In the genomic region with DNA sequence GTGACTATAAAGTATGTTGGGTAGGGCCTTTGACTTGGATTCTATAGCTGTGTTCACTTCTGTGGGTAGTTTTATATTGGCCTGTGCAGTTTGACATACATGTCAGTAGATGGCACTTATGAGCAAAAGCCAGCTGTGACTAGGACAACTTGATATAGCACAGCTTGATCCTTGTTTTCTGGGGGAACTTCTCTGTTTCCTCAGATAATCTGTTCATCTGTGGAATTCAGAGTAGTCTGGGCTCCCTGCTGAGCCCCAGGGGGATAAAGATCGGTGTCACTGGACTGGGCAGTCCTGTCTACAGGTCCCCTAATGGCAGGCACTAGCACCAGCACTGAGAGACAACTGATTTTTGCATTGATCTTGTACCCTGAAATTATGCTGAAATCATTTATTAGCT, we compare ENCODE assay signal across 2 cellular contexts.
TF ChIP-seq lines count a peak whose summit lies in the region.

No MANE protein-coding gene starts in this region.

TF ChIP-seq in IMR-90, 13 proteins besides CTCF, POLR2A, EP300 and RAD21 (continued from another document):
- TF ChIP-seq, protein P1, sequence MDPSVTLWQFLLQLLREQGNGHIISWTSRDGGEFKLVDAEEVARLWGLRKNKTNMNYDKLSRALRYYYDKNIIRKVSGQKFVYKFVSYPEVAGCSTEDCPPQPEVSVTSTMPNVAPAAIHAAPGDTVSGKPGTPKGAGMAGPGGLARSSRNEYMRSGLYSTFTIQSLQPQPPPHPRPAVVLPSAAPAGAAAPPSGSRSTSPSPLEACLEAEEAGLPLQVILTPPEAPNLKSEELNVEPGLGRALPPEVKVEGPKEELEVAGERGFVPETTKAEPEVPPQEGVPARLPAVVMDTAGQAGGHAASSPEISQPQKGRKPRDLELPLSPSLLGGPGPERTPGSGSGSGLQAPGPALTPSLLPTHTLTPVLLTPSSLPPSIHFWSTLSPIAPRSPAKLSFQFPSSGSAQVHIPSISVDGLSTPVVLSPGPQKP (IDR thresholded peaks at IDR 0.05; ENCODE audit: borderline replicate concordance, low read depth, low read length) = no peak
- TF ChIP-seq NFE2L2 (IDR thresholded peaks at IDR 0.05; ENCODE audit: low read depth, low read length) = no peak
- no peak for TF ChIP-seq MXI1 (IDR thresholded peaks at IDR 0.05; ENCODE audit: borderline replicate concordance, low read depth, low read length)
- TF ChIP-seq CEBPB (IDR thresholded peaks at IDR 0.05; ENCODE audit: low read depth, low read length) = no peak

TF ChIP-seq in SK-N-SH treated with all-trans-retinoic acid at 6 μM for 48 hours, 23 proteins besides CTCF, POLR2A, EP300 and RAD21 (continued from another document):
- TF ChIP-seq, protein P2, sequence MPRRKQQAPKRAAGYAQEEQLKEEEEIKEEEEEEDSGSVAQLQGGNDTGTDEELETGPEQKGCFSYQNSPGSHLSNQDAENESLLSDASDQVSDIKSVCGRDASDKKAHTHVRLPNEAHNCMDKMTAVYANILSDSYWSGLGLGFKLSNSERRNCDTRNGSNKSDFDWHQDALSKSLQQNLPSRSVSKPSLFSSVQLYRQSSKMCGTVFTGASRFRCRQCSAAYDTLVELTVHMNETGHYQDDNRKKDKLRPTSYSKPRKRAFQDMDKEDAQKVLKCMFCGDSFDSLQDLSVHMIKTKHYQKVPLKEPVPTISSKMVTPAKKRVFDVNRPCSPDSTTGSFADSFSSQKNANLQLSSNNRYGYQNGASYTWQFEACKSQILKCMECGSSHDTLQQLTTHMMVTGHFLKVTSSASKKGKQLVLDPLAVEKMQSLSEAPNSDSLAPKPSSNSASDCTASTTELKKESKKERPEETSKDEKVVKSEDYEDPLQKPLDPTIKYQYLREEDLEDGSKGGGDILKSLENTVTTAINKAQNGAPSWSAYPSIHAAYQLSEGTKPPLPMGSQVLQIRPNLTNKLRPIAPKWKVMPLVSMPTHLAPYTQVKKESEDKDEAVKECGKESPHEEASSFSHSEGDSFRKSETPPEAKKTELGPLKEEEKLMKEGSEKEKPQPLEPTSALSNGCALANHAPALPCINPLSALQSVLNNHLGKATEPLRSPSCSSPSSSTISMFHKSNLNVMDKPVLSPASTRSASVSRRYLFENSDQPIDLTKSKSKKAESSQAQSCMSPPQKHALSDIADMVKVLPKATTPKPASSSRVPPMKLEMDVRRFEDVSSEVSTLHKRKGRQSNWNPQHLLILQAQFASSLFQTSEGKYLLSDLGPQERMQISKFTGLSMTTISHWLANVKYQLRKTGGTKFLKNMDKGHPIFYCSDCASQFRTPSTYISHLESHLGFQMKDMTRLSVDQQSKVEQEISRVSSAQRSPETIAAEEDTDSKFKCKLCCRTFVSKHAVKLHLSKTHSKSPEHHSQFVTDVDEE (CRISPR knock-in tag; IDR thresholded peaks at IDR 0.05) = no peak
- TF ChIP-seq ZNF8 (CRISPR knock-in tag; IDR thresholded peaks at IDR 0.05) (no peak), CSDC2 (CRISPR knock-in tag; IDR thresholded peaks at IDR 0.05) (no peak), ZFP3 (CRISPR knock-in tag; IDR thresholded peaks at IDR 0.05) (no peak), OSR1 (CRISPR knock-in tag; IDR thresholded peaks at IDR 0.05) (no peak), BACH2 (CRISPR knock-in tag; IDR thresholded peaks at IDR 0.05; ENCODE audit: borderline replicate concordance) (no peak), ZC3H10 (CRISPR knock-in tag; IDR thresholded peaks at IDR 0.05) (no peak), PPARA (CRISPR knock-in tag; IDR thresholded peaks at IDR 0.05; ENCODE audit: borderline replicate concordance) (no peak)
- TF ChIP-seq, protein P3, sequence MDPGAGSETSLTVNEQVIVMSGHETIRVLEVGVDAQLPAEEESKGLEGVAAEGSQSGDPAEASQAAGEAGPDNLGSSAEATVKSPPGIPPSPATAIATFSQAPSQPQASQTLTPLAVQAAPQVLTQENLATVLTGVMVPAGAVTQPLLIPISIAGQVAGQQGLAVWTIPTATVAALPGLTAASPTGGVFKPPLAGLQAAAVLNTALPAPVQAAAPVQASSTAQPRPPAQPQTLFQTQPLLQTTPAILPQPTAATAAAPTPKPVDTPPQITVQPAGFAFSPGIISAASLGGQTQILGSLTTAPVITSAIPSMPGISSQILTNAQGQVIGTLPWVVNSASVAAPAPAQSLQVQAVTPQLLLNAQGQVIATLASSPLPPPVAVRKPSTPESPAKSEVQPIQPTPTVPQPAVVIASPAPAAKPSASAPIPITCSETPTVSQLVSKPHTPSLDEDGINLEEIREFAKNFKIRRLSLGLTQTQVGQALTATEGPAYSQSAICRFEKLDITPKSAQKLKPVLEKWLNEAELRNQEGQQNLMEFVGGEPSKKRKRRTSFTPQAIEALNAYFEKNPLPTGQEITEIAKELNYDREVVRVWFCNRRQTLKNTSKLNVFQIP (CRISPR knock-in tag; IDR thresholded peaks at IDR 0.05; ENCODE audit: borderline replicate concordance, low read depth) = no peak
